Comparison of ENCODE assay signal across 16 cellular contexts in the genomic region with DNA sequence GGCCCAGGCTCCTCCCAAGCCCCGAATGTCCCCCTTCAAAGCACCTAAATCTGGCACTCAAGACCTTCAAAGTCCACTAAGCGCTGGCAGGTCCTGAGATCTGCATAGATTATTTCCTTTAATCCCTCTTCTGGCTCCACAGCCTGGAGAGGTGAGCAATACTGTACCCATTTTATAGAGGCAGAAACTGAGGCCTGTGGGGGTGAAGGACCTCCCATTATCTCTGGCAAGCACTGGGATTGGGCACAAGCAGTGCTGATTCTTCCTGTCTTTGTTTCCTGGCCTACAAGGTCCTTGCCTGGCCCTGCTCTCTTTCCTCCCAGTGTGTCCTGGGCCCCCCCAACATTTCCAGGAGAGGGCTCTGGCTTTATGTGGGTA.
A peak's percentile ranks its signal among the peaks of the same experiment; 100 is the strongest.
DNase-seq lines count a peak whose midpoint lies in the region; ATAC-seq, FAIRE-seq and TF ChIP-seq lines count a peak whose summit lies in the region.
"Had no signal": no experiment of that assay in that cellular context is flagged by ENCODE, and none has a peak within 500 bp of the region (broad histone marks: within the 10 kb centered on the region; RNA-seq: fewer than 3 reads in every experiment).

No MANE protein-coding gene starts in this region.

- no peaks in the 10 kb centered on the region for H4K20me1 ChIP-seq in HepG2 (ENCODE audit: insufficient read depth, low read length)

- no peak overlapping the region for H3K9ac ChIP-seq in HepG2 (ENCODE audit: insufficient read depth, low read depth, low read length)

- DNase-seq in natural killer cell treated with Interleukin-12 subunit alpha and Interleukin-12 subunit beta and Interleukin-15 and Interleukin-18, amount 100 ng/mL, for 72 hours (ENCODE audit: low spot score): peak; percentile 50
- DNase-seq in natural killer cell (no peak), WTC11 (ENCODE audit: low spot score) (no peak), HepG2 (ENCODE audit: low spot score) (no peak), NCI-H1436 (lab: John Stamatoyannopoulos, UW) (no peak)
- DNase-seq: CD8-positive, alpha-beta memory T cell; DMS53; GF-D8; HCEC 1CT; HFFc6; IMR-90 had no signal

- CTCF ChIA-PET in WTC11 (lab: Charles Lee) (no interaction called here), HepG2 (lab: Yijun Ruan, JAX; ENCODE audit: low intra/inter-chr PET ratio, low total read pairs) (no interaction called here)

- no peaks in the 10 kb centered on the region for H3K79me2 ChIP-seq in HepG2 (ENCODE audit: insufficient read depth, low read length)

- H3K4me2 ChIP-seq in HepG2 (ENCODE audit: low read depth, low read length): no peak overlapping the region
- H3K4me2 ChIP-seq: A549 had no signal

- H3K4me1 Mint-ChIP-seq in natural killer cell treated with Interleukin-12 subunit alpha and Interleukin-12 subunit beta and Interleukin-15 and Interleukin-18, amount 100 ng/mL, for 72 hours (ENCODE audit: low read depth in 2 of 2): no peaks in the 10 kb centered on the region
- H3K4me1 Mint-ChIP-seq in natural killer cell (no peaks in the 10 kb centered on the region), WTC11 (0 out of 2 replicates have a peak, but pooled peaks cover 4% of the 10 kb centered on the region)
- H3K4me1 Mint-ChIP-seq: CD8-positive, alpha-beta memory T cell had no signal

- H2AFZ ChIP-seq in HepG2 (ENCODE audit: low read length): no peak overlapping the region

- FAIRE-seq in HepG2 (lab: Jason Lieb, UNC): no peak
- FAIRE-seq: A549, GM19239 had no signal

- intact Hi-C loops in natural killer cell (cut with micrococcal nuclease): no loop called here
- intact Hi-C loops in HepG2 (cut with micrococcal nuclease; ENCODE audit: unreplicated experiment): no loop called here

- peaks cover 0 to 4% of the 10 kb centered on the region in 2 donors for H3K27me3 Mint-ChIP-seq in natural killer cell treated with Interleukin-12 subunit alpha and Interleukin-12 subunit beta and Interleukin-15 and Interleukin-18, amount 100 ng/mL, for 72 hours
- peaks cover 0 to 4% of the 10 kb centered on the region in 2 donors for H3K27me3 Mint-ChIP-seq in natural killer cell (ENCODE audit: low read depth in 2 of 2)
- H3K27me3 Mint-ChIP-seq in WTC11 (ENCODE audit: low read depth): no peaks in the 10 kb centered on the region

- TF ChIP-seq CTCF in natural killer cell (IDR thresholded peaks at IDR 0.05) (no peak), WTC11 (IDR thresholded peaks at IDR 0.05) (no peak), HepG2 (CRISPR knock-in tag; IDR thresholded peaks at IDR 0.05) (no peak)

- no peaks in the 10 kb centered on the region for H3K4me1 ChIP-seq in HepG2 (ENCODE audit: insufficient read depth, low read length)
- H3K4me1 ChIP-seq: A549, Caco-2 had no signal

- peaks cover 4 to 49% of the 10 kb centered on the region in 2 experiments; a peak in 3 of 5 replicates for H3K27me3 ChIP-seq in HepG2 (ENCODE audit: control insufficient read depth in 1 of 2, insufficient read depth in 2 of 2, low read length in 2 of 2)

- H3K9me3 Mint-ChIP-seq in natural killer cell treated with Interleukin-12 subunit alpha and Interleukin-12 subunit beta and Interleukin-15 and Interleukin-18, amount 100 ng/mL, for 72 hours: no peaks in the 10 kb centered on the region
- no peaks in the 10 kb centered on the region for H3K9me3 Mint-ChIP-seq in natural killer cell
- H3K9me3 Mint-ChIP-seq in WTC11: no peaks in the 10 kb centered on the region
- H3K9me3 Mint-ChIP-seq: CD8-positive, alpha-beta memory T cell; HFFc6 had no signal

- POLR2A ChIA-PET in WTC11 (lab: Charles Lee) (interaction anchor here (0.6 kb wide), 1 partner anchor 85 kb away, joined by 3 read pairs; no protein-coding TSS in a partner anchor), HepG2 (lab: Yijun Ruan, JAX) (no interaction called here)

- TF ChIP-seq EP300 in HepG2 (IDR thresholded peaks at IDR 0.05; ENCODE audit: low read depth in 2 of 2, low read length in 2 of 2) (no peak), HepG2 (CRISPR knock-in tag; IDR thresholded peaks at IDR 0.05; ENCODE audit: borderline replicate concordance) (no peak)

- no peak for TF ChIP-seq RAD21 in HepG2 (CRISPR knock-in tag; IDR thresholded peaks at IDR 0.05)

- no peak overlapping the region for H3K4me3 ChIP-seq in HepG2 (replicated peaks in 1 of 3; ENCODE audit: insufficient read depth in 1 of 3, low read depth in 2 of 3, low read length in 3 of 3)
- H3K4me3 ChIP-seq: A549 had no signal

- H3K36me3 ChIP-seq in HepG2 (replicated peaks in 1 of 2; ENCODE audit: control insufficient read depth in 1 of 2, insufficient read depth in 2 of 2, low read length in 2 of 2): no peaks in the 10 kb centered on the region

- BruUV-seq in HepG2 (replicated peaks; lab: Mats Ljungman, UMichigan): no TSS peak

- H3K9me3 ChIP-seq in HepG2 (ENCODE audit: low read length): no peaks in the 10 kb centered on the region
- H3K9me3 ChIP-seq: A549, Caco-2 had no signal

- H3K36me3 Mint-ChIP-seq in natural killer cell treated with Interleukin-12 subunit alpha and Interleukin-12 subunit beta and Interleukin-15 and Interleukin-18, amount 100 ng/mL, for 72 hours: no peaks in the 10 kb centered on the region
- H3K36me3 Mint-ChIP-seq in natural killer cell (no peaks in the 10 kb centered on the region), WTC11 (no peaks in the 10 kb centered on the region)
- H3K36me3 Mint-ChIP-seq: CD8-positive, alpha-beta memory T cell had no signal

- TF ChIP-seq POLR2A in HepG2 (IDR thresholded peaks at IDR 0.05; ENCODE audit: insufficient read depth in 1 of 2, low read depth in 2 of 2, low read length in 2 of 2): no peak

- in situ Hi-C loops in HepG2 (cut with HindIII; ENCODE audit: extremely low pct_ligation_motif_present, low pct_unique_long_range_greater_than_20kb): no loop called here

- H3K27ac ChIP-seq in HepG2 (ENCODE audit: extremely low read length, insufficient read depth, low read length): no peak overlapping the region
- H3K27ac ChIP-seq: A549 had no signal

- H3K4me3 Mint-ChIP-seq in natural killer cell treated with Interleukin-12 subunit alpha and Interleukin-12 subunit beta and Interleukin-15 and Interleukin-18, amount 100 ng/mL, for 72 hours: no peak overlapping the region
- H3K4me3 Mint-ChIP-seq in natural killer cell: no peak overlapping the region
- H3K4me3 Mint-ChIP-seq in WTC11: no peak overlapping the region
- H3K4me3 Mint-ChIP-seq: CD8-positive, alpha-beta memory T cell; HFFc6 had no signal

- 0% methylated on average over 1 of the region's 2 CpGs for WGBS in HepG2 (ENCODE audit: low lambda C conversion rate)

- H3K27ac Mint-ChIP-seq in natural killer cell treated with Interleukin-12 subunit alpha and Interleukin-12 subunit beta and Interleukin-15 and Interleukin-18, amount 100 ng/mL, for 72 hours: no peak overlapping the region
- H3K27ac Mint-ChIP-seq in natural killer cell (no peak overlapping the region), WTC11 (no peak overlapping the region)
- H3K27ac Mint-ChIP-seq: CD8-positive, alpha-beta memory T cell; HFFc6 had no signal

- no peak for ATAC-seq in natural killer cell treated with Interleukin-12 subunit alpha and Interleukin-12 subunit beta and Interleukin-15 and Interleukin-18, amount 100 ng/mL, for 72 hours
- ATAC-seq in natural killer cell: no peak
- no peak for ATAC-seq in WTC11
- ATAC-seq in HepG2: no peak
- ATAC-seq in HG03469 (IDR thresholded peaks at IDR 0.05; ENCODE audit: unreplicated experiment): no peak
- no peak for ATAC-seq in GM21381 (IDR thresholded peaks at IDR 0.05; ENCODE audit: unreplicated experiment)
- ATAC-seq: A549 had no signal

TF ChIP-seq in WTC11, 78 proteins besides CTCF, POLR2A, EP300 and RAD21:
- TF ChIP-seq SMAD4 (CRISPR knock-in tag; IDR thresholded peaks at IDR 0.05) (no peak), SOX15 (CRISPR knock-in tag; IDR thresholded peaks at IDR 0.05) (no peak), MYBL2 (CRISPR knock-in tag; IDR thresholded peaks at IDR 0.05) (no peak), GTF2I (CRISPR knock-in tag; conservative IDR thresholded peaks at IDR 0.05) (peak; percentile 32; the same call in 1 of the 2 replicates), GABPB1 (CRISPR knock-in tag; IDR thresholded peaks at IDR 0.05) (no peak), CREB1 (CRISPR knock-in tag; IDR thresholded peaks at IDR 0.05) (no peak)

TF ChIP-seq in HepG2, 621 proteins besides CTCF, POLR2A, EP300 and RAD21 (continues in another document):
- TF ChIP-seq ZNF629 (CRISPR knock-in tag; conservative IDR thresholded peaks at IDR 0.05) (peak; percentile 87), HIVEP1 (CRISPR knock-in tag; IDR thresholded peaks at IDR 0.05) (no peak), SIN3A (IDR thresholded peaks at IDR 0.05; ENCODE audit: borderline replicate concordance, low read depth, low read length) (no peak), NFKB2 (CRISPR knock-in tag; IDR thresholded peaks at IDR 0.05; ENCODE audit: borderline replicate concordance) (no peak)
- TF ChIP-seq, protein P1, sequence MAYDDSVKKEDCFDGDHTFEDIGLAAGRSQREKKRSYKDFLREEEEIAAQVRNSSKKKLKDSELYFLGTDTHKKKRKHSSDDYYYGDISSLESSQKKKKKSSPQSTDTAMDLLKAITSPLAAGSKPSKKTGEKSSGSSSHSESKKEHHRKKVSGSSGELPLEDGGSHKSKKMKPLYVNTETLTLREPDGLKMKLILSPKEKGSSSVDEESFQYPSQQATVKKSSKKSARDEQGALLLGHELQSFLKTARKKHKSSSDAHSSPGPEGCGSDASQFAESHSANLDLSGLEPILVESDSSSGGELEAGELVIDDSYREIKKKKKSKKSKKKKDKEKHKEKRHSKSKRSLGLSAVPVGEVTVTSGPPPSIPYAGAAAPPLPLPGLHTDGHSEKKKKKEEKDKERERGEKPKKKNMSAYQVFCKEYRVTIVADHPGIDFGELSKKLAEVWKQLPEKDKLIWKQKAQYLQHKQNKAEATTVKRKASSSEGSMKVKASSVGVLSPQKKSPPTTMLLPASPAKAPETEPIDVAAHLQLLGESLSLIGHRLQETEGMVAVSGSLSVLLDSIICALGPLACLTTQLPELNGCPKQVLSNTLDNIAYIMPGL (CRISPR knock-in tag; IDR thresholded peaks at IDR 0.05; ENCODE audit: borderline replicate concordance in 1 of 2, low read depth in 1 of 2): no peak
